ENCODE assay signal across 10 cellular contexts in the genomic region with DNA sequence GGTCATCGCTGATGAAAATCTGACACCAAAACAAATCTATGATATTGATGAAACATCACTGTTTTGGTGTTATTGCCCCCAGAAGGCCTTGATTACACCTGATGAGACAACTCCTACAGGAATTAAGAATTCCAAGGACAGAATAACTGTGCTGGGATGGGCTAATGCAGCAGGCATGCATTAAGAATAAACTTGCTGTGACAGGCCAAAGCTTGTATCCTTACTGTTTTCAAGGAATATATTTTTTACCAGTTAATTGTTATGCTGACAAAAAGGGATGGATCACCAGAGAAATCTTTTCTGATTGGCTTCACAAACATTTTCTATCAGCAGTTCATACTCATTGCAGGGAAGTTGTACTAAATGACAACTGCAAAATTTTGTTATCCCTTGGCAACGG.
"Had no signal": no experiment of that assay in that cellular context is flagged by ENCODE, and none has a peak within 500 bp of the region (broad histone marks: within the 10 kb centered on the region; RNA-seq: fewer than 3 reads in every experiment).

No MANE protein-coding gene starts in this region.

- H3K4me1 ChIP-seq: HAP-1 had no signal

- H3K27ac ChIP-seq: GM23248, HL-60 had no signal

- H3K27ac Mint-ChIP-seq: HFFc6, IgD-negative memory B cell had no signal

- H2AFZ ChIP-seq: GM23248 had no signal

- DNase-seq: GM23248, GOT3, H7, HFFc6, KBM-7 had no signal

- H3K9me3 ChIP-seq: HAP-1 had no signal

- H3K4me3 ChIP-seq: GM23248, HAP-1 had no signal

- H3K36me3 ChIP-seq: HAP-1 had no signal

- H3K4me3 Mint-ChIP-seq: HFFc6, IgD-negative memory B cell had no signal

- H3K4me1 Mint-ChIP-seq: IgD-negative memory B cell had no signal

- ATAC-seq: HCT116, HepG2 had no signal

- H3K9ac ChIP-seq: GM23248 had no signal

- FAIRE-seq: HepG2 had no signal

- H3K9me3 Mint-ChIP-seq: HFFc6 had no signal
